21 cellular contexts compared by ENCODE assay signal in genomic region chr2:76073992-76074604, GRCh38.
DNase-seq lines count a peak whose midpoint lies in the region; ATAC-seq and TF ChIP-seq lines count a peak whose summit lies in the region.
"Had no signal": no experiment of that assay in that cellular context is flagged by ENCODE, and none has a peak within 500 bp of the region (broad histone marks: within the 10 kb centered on the region; RNA-seq: fewer than 3 reads in every experiment).

No MANE protein-coding gene starts in this region.

- no peaks in the 10 kb centered on the region for H3K4me1 Mint-ChIP-seq in activated CD4-positive, alpha-beta T cell treated with anti-CD3 and anti-CD28 coated beads, Interleukin-2, amount 10 ng/mL, durations not matched to agents 24 days and 14 days
- H3K4me1 Mint-ChIP-seq in glutamatergic neuron (ENCODE audit: low read depth, unreplicated experiment), result no peaks in the 10 kb centered on the region
- H3K4me1 Mint-ChIP-seq: B cell; CD4-positive, CD25-positive, alpha-beta regulatory T cell had no signal

- H3F3A ChIP-seq in SK-N-SH (replicated peaks; ENCODE audit: insufficient read depth), result no peaks in the 10 kb centered on the region

- no peaks in the 10 kb centered on the region for H4K20me1 ChIP-seq in SK-N-SH (ENCODE audit: insufficient read depth)
- H4K20me1 ChIP-seq: BLaER1 had no signal

- CTCF ChIA-PET in SK-N-SH (lab: Yijun Ruan, JAX), result interaction anchor here (0.7 to 1.8 kb wide), 2 partner anchors 13 to 526 kb away, joined by 3 to 6 read pairs; no protein-coding TSS in a partner anchor

- H2AFZ ChIP-seq in SK-N-SH (ENCODE audit: low read depth), result no peak overlapping the region

- WGBS in SK-N-SH (ENCODE audit: low lambda C conversion rate), result 22% methylated on average over 3 of the region's 3 CpGs

- H3K27ac ChIP-seq in SK-N-SH (ENCODE audit: low read depth in 2 of 2, low read length in 1 of 2), result peak overlapping the region in 1 of 2 experiments; percentile 100; a peak in 2 of 4 replicates
- H3K27ac ChIP-seq: 22Rv1, BLaER1, C4-2B had no signal

- H3K4me2 ChIP-seq in SK-N-SH, result no peak overlapping the region
- H3K4me2 ChIP-seq: BLaER1 had no signal

- H3K27me3 Mint-ChIP-seq in activated CD4-positive, alpha-beta T cell treated with anti-CD3 and anti-CD28 coated beads, Interleukin-2, amount 10 ng/mL, durations not matched to agents 24 days and 14 days, result no peaks in the 10 kb centered on the region
- no peaks in the 10 kb centered on the region for H3K27me3 Mint-ChIP-seq in glutamatergic neuron (ENCODE audit: unreplicated experiment)
- H3K27me3 Mint-ChIP-seq: B cell; CD4-positive, CD25-positive, alpha-beta regulatory T cell had no signal

- no peak overlapping the region for H3K27ac Mint-ChIP-seq in activated CD4-positive, alpha-beta T cell treated with anti-CD3 and anti-CD28 coated beads, Interleukin-2, amount 10 ng/mL, durations not matched to agents 24 days and 14 days
- H3K27ac Mint-ChIP-seq in glutamatergic neuron (ENCODE audit: unreplicated experiment), result no peak overlapping the region
- H3K27ac Mint-ChIP-seq: B cell; CD4-positive, CD25-positive, alpha-beta regulatory T cell; CD8-positive, alpha-beta T cell; HFFc6 had no signal

- no peak for TF ChIP-seq RAD21 in SK-N-SH (IDR thresholded peaks at IDR 0.05; ENCODE audit: low read length)

- H3K9ac ChIP-seq in SK-N-SH, result no peak overlapping the region
- H3K9ac ChIP-seq: BLaER1 had no signal

- peak in 1 of 2 experiments; percentile 97; a peak in 2 of 4 replicates for TF ChIP-seq EP300 in SK-N-SH (IDR thresholded peaks at IDR 0.05; ENCODE audit: borderline replicate concordance in 1 of 2, low read depth in 1 of 2, low read length in 1 of 2)

- H3K36me3 ChIP-seq in SK-N-SH (replicated peaks in 1 of 2; ENCODE audit: control insufficient read depth in 1 of 2, insufficient read depth in 2 of 2, low read length in 1 of 2), result no peaks in the 10 kb centered on the region
- H3K36me3 ChIP-seq: BLaER1, HAP-1 had no signal

- no peak for ATAC-seq in HG03108 (IDR thresholded peaks at IDR 0.05; ENCODE audit: unreplicated experiment)
- ATAC-seq: CD8-positive, alpha-beta T cell had no signal

- H3K79me2 ChIP-seq in SK-N-SH (ENCODE audit: insufficient read depth), result no peaks in the 10 kb centered on the region

- DNase-seq in NCI-H82 (lab: John Stamatoyannopoulos, UW), result peak; percentile 44
- no peak for DNase-seq in NCI-H82 treated with DMSO at 0.1 percent for 48 hours (lab: John Stamatoyannopoulos, UW; ENCODE audit: unreplicated experiment)
- DNase-seq in SK-N-SH, result peak; percentile 8
- peak; percentile 23 for DNase-seq in inferior parietal cortex (ENCODE audit: extremely low spot score)
- DNase-seq in COLO668 (lab: John Stamatoyannopoulos, UW; ENCODE audit: unreplicated experiment), result no peak
- DNase-seq in activated CD4-positive, alpha-beta T cell treated with anti-CD3 and anti-CD28 coated beads, Interleukin-2, amount 10 ng/mL, durations not matched to agents 24 days and 14 days, result no peak
- no peak for DNase-seq in glutamatergic neuron
- DNase-seq: Calu3; CD4-positive, CD25-positive, alpha-beta regulatory T cell; CD8-positive, alpha-beta T cell; COR-L47; DMS53; DMS79 treated with DMSO at 0.1 percent for 48 hours; GOT3; HFFc6 had no signal

- no peaks in the 10 kb centered on the region for H3K9me3 ChIP-seq in SK-N-SH
- H3K9me3 ChIP-seq: BLaER1, HAP-1 had no signal

- H3K4me3 ChIP-seq in SK-N-SH (ENCODE audit: low read depth in 2 of 2, low read length in 1 of 2), result no peak overlapping the region
- H3K4me3 ChIP-seq: BLaER1, HAP-1 had no signal

- TF ChIP-seq CTCF in SK-N-SH (IDR thresholded peaks at IDR 0.05), result no peak
- TF ChIP-seq CTCF in glutamatergic neuron (IDR thresholded peaks at IDR 0.05; ENCODE audit: partially characterized antibody, unreplicated experiment), result no peak

- H3K9me3 Mint-ChIP-seq in activated CD4-positive, alpha-beta T cell treated with anti-CD3 and anti-CD28 coated beads, Interleukin-2, amount 10 ng/mL, durations not matched to agents 24 days and 14 days, result no peaks in the 10 kb centered on the region
- no peaks in the 10 kb centered on the region for H3K9me3 Mint-ChIP-seq in glutamatergic neuron (ENCODE audit: unreplicated experiment)

- H3K9me2 ChIP-seq in SK-N-SH, result no peaks in the 10 kb centered on the region

- peaks cover 0 to 11% of the 10 kb centered on the region in 2 experiments; a peak in 2 of 4 replicates for H3K4me1 ChIP-seq in SK-N-SH (ENCODE audit: control insufficient read depth in 1 of 2, insufficient read depth in 2 of 2, low read depth in 1 of 2, low read length in 1 of 2)
- H3K4me1 ChIP-seq: BLaER1, HAP-1 had no signal

- H3K4me3 Mint-ChIP-seq in activated CD4-positive, alpha-beta T cell treated with anti-CD3 and anti-CD28 coated beads, Interleukin-2, amount 10 ng/mL, durations not matched to agents 24 days and 14 days, result no peak overlapping the region
- H3K4me3 Mint-ChIP-seq in glutamatergic neuron (ENCODE audit: unreplicated experiment), result no peak overlapping the region
- H3K4me3 Mint-ChIP-seq: B cell; CD4-positive, CD25-positive, alpha-beta regulatory T cell; CD8-positive, alpha-beta T cell; HFFc6 had no signal

- intact Hi-C loops in activated CD4-positive, alpha-beta T cell treated with anti-CD3 and anti-CD28 coated beads, Interleukin-2, amount 10 ng/mL, durations not matched to agents 24 days and 14 days (cut with micrococcal nuclease), result no loop called here

- POLR2A ChIA-PET in SK-N-SH (lab: Yijun Ruan, JAX), result interaction anchor here (1.0 kb wide), 1 partner anchor 619 kb away, joined by 4 read pairs; no protein-coding TSS in a partner anchor

- no peaks in the 10 kb centered on the region for H3K36me3 Mint-ChIP-seq in activated CD4-positive, alpha-beta T cell treated with anti-CD3 and anti-CD28 coated beads, Interleukin-2, amount 10 ng/mL, durations not matched to agents 24 days and 14 days (ENCODE audit: low read depth)
- H3K36me3 Mint-ChIP-seq in glutamatergic neuron (ENCODE audit: unreplicated experiment), result no peaks in the 10 kb centered on the region
- H3K36me3 Mint-ChIP-seq: CD4-positive, CD25-positive, alpha-beta regulatory T cell; CD8-positive, alpha-beta T cell had no signal

- no peaks in the 10 kb centered on the region for H3K27me3 ChIP-seq in SK-N-SH (ENCODE audit: insufficient read depth)
- H3K27me3 ChIP-seq: BLaER1 had no signal

TF ChIP-seq in SK-N-SH, 30 proteins besides CTCF, POLR2A, EP300 and RAD21:
- TF ChIP-seq SIN3A (IDR thresholded peaks at IDR 0.05; ENCODE audit: borderline replicate concordance, low read depth, low read length), result no peak
- TF ChIP-seq TEAD4 (IDR thresholded peaks at IDR 0.05; ENCODE audit: borderline replicate concordance, insufficient read depth), result 0 out of 2 replicates have a peak, but pooled peaks have one; percentile 16
- peak; percentile 11; the same call in 1 of the 2 replicates for TF ChIP-seq RCOR1 (IDR thresholded peaks at IDR 0.05; ENCODE audit: low read length)
- no peak for TF ChIP-seq NFIC (IDR thresholded peaks at IDR 0.05; ENCODE audit: borderline replicate concordance)
- 0 out of 2 replicates have a peak, but pooled peaks have one; percentile 12 for TF ChIP-seq MXI1 (IDR thresholded peaks at IDR 0.05; ENCODE audit: low read depth, low read length)
- peak; percentile 10 for TF ChIP-seq CHD2 (IDR thresholded peaks at IDR 0.05; ENCODE audit: low read length, partially characterized antibody)
- TF ChIP-seq ZBTB33 (IDR thresholded peaks at IDR 0.05; ENCODE audit: borderline replicate concordance, low read depth), result no peak
- TF ChIP-seq GATA2 (CRISPR knock-in tag; IDR thresholded peaks at IDR 0.05), result peak; percentile 59; the same call in 1 of the 2 replicates
- no peak for TF ChIP-seq EZH2phosphoT487 (IDR thresholded peaks at IDR 0.05; ENCODE audit: borderline replicate concordance, low read depth)
- TF ChIP-seq FOXJ3 (CRISPR knock-in tag; IDR thresholded peaks at IDR 0.05), result peak; percentile 70; the same call in 1 of the 2 replicates
- TF ChIP-seq TCF12 (IDR thresholded peaks at IDR 0.05), result peak; percentile 38
- TF ChIP-seq USF2 (IDR thresholded peaks at IDR 0.05; ENCODE audit: borderline replicate concordance, low read depth, low read length), result no peak

Comparison
In these comparisons a context has a peak if more than half of its experiments do, and no peak if none do; other contexts are left out.
1. DNase-seq: peak in NCI-H82 (single experiment), SK-N-SH (single experiment) and inferior parietal cortex (single experiment); none in NCI-H82 treated with DMSO at 0.1 percent for 48 hours (single experiment), COLO668 (single experiment), activated CD4-positive, alpha-beta T cell treated with anti-CD3 and anti-CD28 coated beads, Interleukin-2, amount 10 ng/mL, durations not matched to agents 24 days and 14 days (single experiment) and glutamatergic neuron (single experiment).